In the genomic region with DNA sequence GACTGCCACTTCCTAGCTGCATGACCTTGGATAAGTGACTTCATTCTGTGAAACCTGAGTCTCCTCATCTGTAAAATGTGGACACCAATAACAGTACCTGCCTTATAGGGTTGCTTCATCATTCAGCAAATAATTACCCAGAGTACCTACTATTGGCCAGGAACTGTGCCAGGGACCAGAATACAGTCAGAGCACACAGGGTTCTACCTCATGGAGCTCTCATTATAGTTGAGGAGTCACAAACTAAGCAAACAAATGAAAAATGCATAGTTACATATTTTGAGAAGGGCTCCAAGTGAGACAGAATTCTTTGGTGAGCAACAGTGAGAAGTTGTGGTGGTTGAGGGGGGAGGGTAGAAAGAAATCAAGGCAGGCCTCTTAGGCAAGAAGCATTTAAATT, we compare ENCODE assay signal across 28 cellular contexts.
A peak's percentile ranks its signal among the peaks of the same experiment; 100 is the strongest.
DNase-seq lines count a peak whose midpoint lies in the region; ATAC-seq and TF ChIP-seq lines count a peak whose summit lies in the region.
"Had no signal": no experiment of that assay in that cellular context is flagged by ENCODE, and none has a peak within 500 bp of the region (broad histone marks: within the 10 kb centered on the region; RNA-seq: fewer than 3 reads in every experiment).

No MANE protein-coding gene starts in this region.

- no peaks in the 10 kb centered on the region for H3K36me3 ChIP-seq in kidney epithelial cell (ENCODE audit: control insufficient read depth, insufficient read depth, low read length)
- H3K36me3 ChIP-seq in tibial artery, result no peaks in the 10 kb centered on the region
- H3K36me3 ChIP-seq: uterus had no signal

- ATAC-seq in HG03045 (IDR thresholded peaks at IDR 0.05; ENCODE audit: unreplicated experiment), result no peak
- no peak for ATAC-seq in activated CD4-positive, CD25-positive, alpha-beta regulatory T cell treated with anti-CD3 and anti-CD28 coated beads, Interleukin-2, amount 50 U/mL, for 24 hours
- ATAC-seq: activated T-helper 17 cell treated with anti-CD3 and anti-CD28 coated beads, Interleukin-2, amount 50 U/mL, for 72 hours; naive thymus-derived CD4-positive, alpha-beta T cell had no signal

- H3K4me1 ChIP-seq in tibial artery, result no peaks in the 10 kb centered on the region
- H3K4me1 ChIP-seq: testis, uterus had no signal

- no peak overlapping the region for H3K27ac ChIP-seq in tibial artery
- H3K27ac ChIP-seq: uterus had no signal

- H3K27me3 ChIP-seq in kidney epithelial cell (ENCODE audit: control insufficient read depth, insufficient read depth, low read length) (no peaks in the 10 kb centered on the region), tibial artery (no peaks in the 10 kb centered on the region)
- H3K27me3 ChIP-seq: testis, uterus had no signal

- in situ Hi-C loops in astrocyte of the spinal cord (cut with HindIII; ENCODE audit: low sequenced_read_pairs), result no loop called here

- H3K4me3 ChIP-seq in astrocyte of the spinal cord (ENCODE audit: low read depth, low read length), result no peak overlapping the region
- no peak overlapping the region for H3K4me3 ChIP-seq in kidney epithelial cell (ENCODE audit: low read depth, low read length)
- no peak overlapping the region for H3K4me3 ChIP-seq in tibial artery
- H3K4me3 ChIP-seq: testis, uterus had no signal

- H3K9me3 ChIP-seq in tibial artery, result no peaks in the 10 kb centered on the region
- H3K9me3 ChIP-seq: testis, uterus had no signal

- no peak for TF ChIP-seq CTCF in astrocyte of the spinal cord (IDR thresholded peaks at IDR 0.05; ENCODE audit: low read depth, low read length)
- no peak for TF ChIP-seq CTCF in kidney epithelial cell (IDR thresholded peaks at IDR 0.05; ENCODE audit: insufficient read depth, low read length, poor library complexity, severe bottlenecking)
- no peak for TF ChIP-seq CTCF in tibial artery (IDR thresholded peaks at IDR 0.05)

- DNase-seq in NCI-H748 (lab: John Stamatoyannopoulos, UW; ENCODE audit: unreplicated experiment), result peak; percentile 63
- no peak for DNase-seq in NCI-H748 treated with DMSO at 0.1 percent for 48 hours (lab: John Stamatoyannopoulos, UW)
- peak; percentile 23 for DNase-seq in astrocyte of the spinal cord (ENCODE audit: low read depth, low spot score)
- DNase-seq in kidney epithelial cell (ENCODE audit: low read depth), result peak; percentile 16
- no peak for DNase-seq in tibial artery
- DNase-seq in amygdala (lab: John Stamatoyannopoulos, UW), result no peak
- DNase-seq: 8988T; activated CD4-positive, alpha-beta memory T cell treated with anti-CD3 and anti-CD28 coated beads for 36 hours; activated CD4-positive, CD25-positive, alpha-beta regulatory T cell treated with anti-CD3 and anti-CD28 coated beads, Interleukin-2, amount 50 U/mL, for 72 hours; activated CD8-positive, alpha-beta memory T cell treated with anti-CD3 and anti-CD28 coated beads, Interleukin-2, amount 50 U/mL, for 4 hours; activated naive CD4-positive, alpha-beta T cell treated with anti-CD3 and anti-CD28 coated beads, Interleukin-2, amount 50 U/mL, for 16 hours; CD4-positive, alpha-beta memory T cell; central memory CD4-positive, alpha-beta T cell; dermis blood vessel endothelial cell; H9; naive thymus-derived CD4-positive, alpha-beta T cell; NCI-H1092 treated with DMSO at 0.1 percent for 48 hours; NCI-H2029 treated with DMSO at 0.1 percent for 48 hours; NCI-H226; NCI-H82; occipital lobe; RPMI8226; stimulated activated naive CD4-positive, alpha-beta T cell treated with Interleukin-2 at 50 U/mL for 16 hours; uterus had no signal

- intact Hi-C loops in tibial artery (cut with DNase I; ENCODE audit: low total_unique reads), result no loop called here

Comparison
In these comparisons a context has a peak if more than half of its experiments do, and no peak if none do; other contexts are left out.
1. DNase-seq: peak in NCI-H748 (single experiment), astrocyte of the spinal cord (single experiment) and kidney epithelial cell (single experiment); none in NCI-H748 treated with DMSO at 0.1 percent for 48 hours (single experiment), tibial artery (0 of 2) and amygdala (0 of 56).